In the genomic region with DNA sequence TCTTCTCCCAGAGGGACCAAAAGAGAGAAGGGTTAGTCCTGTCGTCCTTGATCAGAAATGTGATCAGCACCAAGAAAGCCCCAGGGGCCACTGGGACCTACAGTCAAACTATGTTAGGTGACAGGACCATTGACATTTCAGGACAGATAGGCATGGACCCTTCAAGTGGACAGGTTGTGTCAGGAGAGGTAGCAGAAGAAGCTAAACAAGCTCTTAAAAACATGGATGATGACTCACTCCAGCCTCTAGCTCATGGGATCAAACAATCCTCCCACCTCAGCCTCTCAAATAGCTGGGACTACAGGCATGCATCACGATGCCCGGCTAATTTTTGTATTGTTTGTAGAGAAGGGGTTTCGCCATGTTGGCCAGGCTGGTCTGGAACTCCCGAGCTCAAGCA, we compare ENCODE assay signal across 28 cellular contexts. TPM values are rescaled to one million over a fixed set of nuclear protein-coding genes. Genes with fewer than 3 reads are reported as not detected.
A peak's percentile ranks its signal among the peaks of the same experiment; 100 is the strongest.
DNase-seq lines count a peak whose midpoint lies in the region; ATAC-seq, FAIRE-seq and TF ChIP-seq lines count a peak whose summit lies in the region.
"Had no signal": no experiment of that assay in that cellular context is flagged by ENCODE, and none has a peak within 500 bp of the region (broad histone marks: within the 10 kb centered on the region; RNA-seq: fewer than 3 reads in every experiment).

No MANE protein-coding gene starts in this region.

- CTCF ChIA-PET in RWPE1 (lab: Yijun Ruan, JAX) = interaction anchor here (1.6 to 4.0 kb wide), 3 partner anchors 15 to 47 kb away, joined by 6 to 10 read pairs (median 6); a partner anchor contains a TSS

- H3K27ac ChIP-seq in RWPE1 (0 out of 2 replicates have a peak overlapping the region, but pooled peaks have one; percentile 34), kidney (ENCODE audit: low read depth in 2 of 2, low read length in 2 of 2) (no peak overlapping the region)
- H3K27ac ChIP-seq: 22Rv1; BLaER1 treated with 17β-estradiol and CSF1 and Interleukin-3, amounts not matched to agents 10 nM and 100 nM had no signal

- peak overlapping the region in 2 of 10 donors; percentile 4 to 39 for H3K4me3 Mint-ChIP-seq in naive thymus-derived CD8-positive, alpha-beta T cell
- H3K4me3 Mint-ChIP-seq in osteocyte (ENCODE audit: unreplicated experiment) = no peak overlapping the region
- H3K4me3 Mint-ChIP-seq: CD14-positive monocyte; CD8-positive, alpha-beta T cell; GM23338; H9 had no signal

- DNase-seq in DMS53 (lab: John Stamatoyannopoulos, UW) (peak; percentile 53), DMS53 treated with DMSO at 0.1 percent for 48 hours (lab: John Stamatoyannopoulos, UW; ENCODE audit: unreplicated experiment) (no peak), RWPE1 (ENCODE audit: low spot score) (no peak), NCI-H1436 treated with DMSO at 0.1 percent for 48 hours (lab: John Stamatoyannopoulos, UW) (no peak), kidney (no peak), osteocyte (ENCODE audit: extremely low spot score, unreplicated experiment) (no peak)
- DNase-seq in naive thymus-derived CD8-positive, alpha-beta T cell = no peak
- DNase-seq: ACHN; AML-193; BE2C; Caco-2; CD8-positive, alpha-beta T cell; DMS153; DMS79 treated with DMSO at 0.1 percent for 48 hours; GF-D8; H9 had no signal

- no peak overlapping the region for H3K9ac ChIP-seq in kidney (ENCODE audit: low read length in 2 of 2)
- H3K9ac ChIP-seq: BLaER1 treated with 17β-estradiol and CSF1 and Interleukin-3, amounts not matched to agents 10 nM and 100 nM had no signal

- TF ChIP-seq CTCF in RWPE1 (conservative IDR thresholded peaks at IDR 0.05; ENCODE audit: low read depth) (no peak), kidney (IDR thresholded peaks at IDR 0.05; ENCODE audit: borderline replicate concordance, extremely low read depth, insufficient read depth) (no peak), osteocyte (IDR thresholded peaks at IDR 0.05) (no peak)

- H3K4me3 ChIP-seq in kidney (ENCODE audit: low read length in 2 of 2) = no peak overlapping the region
- H3K4me3 ChIP-seq: BLaER1 treated with 17β-estradiol and CSF1 and Interleukin-3, amounts not matched to agents 10 nM and 100 nM; GM23338 had no signal

- no peaks in the 10 kb centered on the region for H3K9me3 ChIP-seq in kidney (ENCODE audit: control insufficient read depth in 1 of 2, low read length in 2 of 2)
- H3K9me3 ChIP-seq: BE2C; BLaER1 treated with 17β-estradiol and CSF1 and Interleukin-3, amounts not matched to agents 10 nM and 100 nM; Caco-2 had no signal

- peaks cover 16 to 23% of the 10 kb centered on the region in 2 donors for H3K4me1 ChIP-seq in kidney (ENCODE audit: control insufficient read depth in 1 of 2, insufficient read depth in 1 of 2, low read depth in 1 of 2, low read length in 2 of 2)

- no peak for FAIRE-seq in kidney (lab: Jason Lieb, UNC)
- FAIRE-seq: A204.1, GM12891, GM18507 had no signal

- no peaks in the 10 kb centered on the region for H3K27me3 Mint-ChIP-seq in naive thymus-derived CD8-positive, alpha-beta T cell
- no peaks in the 10 kb centered on the region for H3K27me3 Mint-ChIP-seq in osteocyte (ENCODE audit: unreplicated experiment)

- peak overlapping the region in 6 of 10 donors; percentile 35 to 97 (median 82) for H3K27ac Mint-ChIP-seq in naive thymus-derived CD8-positive, alpha-beta T cell
- no peak overlapping the region for H3K27ac Mint-ChIP-seq in osteocyte (ENCODE audit: unreplicated experiment)
- H3K27ac Mint-ChIP-seq: CD14-positive monocyte, GM23338, H9 had no signal

- POLR2A ChIA-PET in RWPE1 (lab: Yijun Ruan, JAX; ENCODE audit: low non-redundant PET) = no interaction called here
- POLR2A ChIA-PET in naive thymus-derived CD8-positive, alpha-beta T cell (lab: Charles Lee) = interaction anchor here (0.7 to 9.7 kb wide), 5 partner anchors 9 to 35 kb away, joined by 3 to 93 read pairs (median 8); a partner anchor contains a TSS

- H3K36me3 Mint-ChIP-seq in naive thymus-derived CD8-positive, alpha-beta T cell = peaks cover 0 to 2% (median 0%) of the 10 kb centered on the region in 3 donors
- no peaks in the 10 kb centered on the region for H3K36me3 Mint-ChIP-seq in osteocyte (ENCODE audit: unreplicated experiment)
- H3K36me3 Mint-ChIP-seq: CD14-positive monocyte had no signal

- peaks cover 40 to 76% (median 68%) of the 10 kb centered on the region in 4 donors for H3K4me1 Mint-ChIP-seq in naive thymus-derived CD8-positive, alpha-beta T cell
- H3K4me1 Mint-ChIP-seq in osteocyte (ENCODE audit: unreplicated experiment) = peaks cover 19% of the 10 kb centered on the region

- no peaks in the 10 kb centered on the region for H3K36me3 ChIP-seq in kidney (ENCODE audit: control insufficient read depth in 1 of 2, insufficient read depth in 2 of 2, low read length in 2 of 2)
- H3K36me3 ChIP-seq: BE2C; BLaER1 treated with 17β-estradiol and CSF1 and Interleukin-3, amounts not matched to agents 10 nM and 100 nM had no signal

- intact Hi-C loops in kidney (cut with DNase I) = no loop called here

- H3K9me3 Mint-ChIP-seq in naive thymus-derived CD8-positive, alpha-beta T cell = no peaks in the 10 kb centered on the region
- no peaks in the 10 kb centered on the region for H3K9me3 Mint-ChIP-seq in osteocyte (ENCODE audit: unreplicated experiment)
- H3K9me3 Mint-ChIP-seq: CD8-positive, alpha-beta T cell; GM23338; H9 had no signal

- no peak for ATAC-seq in naive thymus-derived CD8-positive, alpha-beta T cell
- ATAC-seq in HG02623 (IDR thresholded peaks at IDR 0.05; ENCODE audit: unreplicated experiment) = no peak
- ATAC-seq: CD8-positive, alpha-beta T cell; GM23338; HCT116 had no signal

RNA-seq across cellular contexts. Expression of a gene that starts 2.3 kb away (rescaled TPM):
- 10 to 100 TPM; 71.6 to 72.8 TPM for total RNA-seq in naive thymus-derived CD8-positive, alpha-beta T cell
- polyA plus RNA-seq in naive thymus-derived CD8-positive, alpha-beta T cell = 100 to 1,000 TPM; 124 to 166 (median 145) TPM
- 135 TPM for total RNA-seq in kidney
- 401 TPM for polyA plus RNA-seq in kidney (ENCODE audit: insufficient read depth, low read depth, low replicate concordance)
- 0.86 and 1.1 TPM in 2 replicates for total RNA-seq in osteocyte
- total RNA-seq: G401 had no signal

RNA-seq across cellular contexts. Expression of a gene that starts 24.0 kb away (rescaled TPM):
- 10 to 100 TPM; 42.7 to 47.2 TPM for total RNA-seq in naive thymus-derived CD8-positive, alpha-beta T cell
- polyA plus RNA-seq in naive thymus-derived CD8-positive, alpha-beta T cell = 10 to 100 TPM; 13.5 to 29.2 (median 19.3) TPM
- total RNA-seq in kidney = 32.8 TPM
- 10.8 TPM for polyA plus RNA-seq in kidney (ENCODE audit: insufficient read depth, low read depth, low replicate concordance)
- 34.3 and 34.4 TPM in 2 replicates for total RNA-seq in osteocyte

RNA-seq across cellular contexts. Expression of a gene that starts 47.3 kb away (rescaled TPM):
- total RNA-seq in naive thymus-derived CD8-positive, alpha-beta T cell = under 1 TPM in 1 of 2 experiments, not detected in 1; 0.71 TPM
- polyA plus RNA-seq in naive thymus-derived CD8-positive, alpha-beta T cell = under 1 TPM in 1 of 3 donors, not detected in 2; 0.17 TPM
- total RNA-seq in kidney (11.9 TPM), osteocyte (0.68 TPM in 1 of 2 replicates, not detected in the other)
- 45.3 TPM for polyA plus RNA-seq in kidney (ENCODE audit: insufficient read depth, low read depth, low replicate concordance)
- total RNA-seq: CD8-positive, alpha-beta T cell; Daoy; GM23338; H4; H9 had no signal
- polyA plus RNA-seq: CD14-positive monocyte, GM23338 had no signal

Comparison
In these comparisons a context has a peak if more than half of its experiments do, and no peak if none do; other contexts are left out.
1. RNA of a gene that starts 2.3 kb away (total RNA-seq): 135 TPM in kidney (single experiment) and 71.6 to 72.8 TPM in naive thymus-derived CD8-positive, alpha-beta T cell; 0.86 to 1.1 TPM in osteocyte; every median in the first group is over 10 times any median in the second.